In genomic region chr12:48601013-48601756, GRCh38 we compare ENCODE assay signal across 9 cellular contexts. TPM values are rescaled to one million over a fixed set of nuclear protein-coding genes. Genes with fewer than 3 reads are reported as not detected.
DNase-seq lines count a peak whose midpoint lies in the region; ATAC-seq and TF ChIP-seq lines count a peak whose summit lies in the region.
"Had no signal": no experiment of that assay in that cellular context is flagged by ENCODE, and none has a peak within 500 bp of the region (broad histone marks: within the 10 kb centered on the region; RNA-seq: fewer than 3 reads in every experiment).

No MANE protein-coding gene starts in this region.

- 71 to 72% methylated on average over 11 of the region's 11 CpGs for WGBS in esophagus squamous epithelium, 2 donors

- no peak overlapping the region for H3K27ac ChIP-seq in Karpas-422 (ENCODE audit: low read length)
- no peak overlapping the region for H3K27ac ChIP-seq in esophagus squamous epithelium
- H3K27ac ChIP-seq: SK-N-MC had no signal

- no peak overlapping the region for H3K4me2 ChIP-seq in Karpas-422 (ENCODE audit: low read depth, low read length, poor library complexity, severe bottlenecking)

- no peaks in the 10 kb centered on the region; the same call in 1 of the 2 replicates for H3K9me3 ChIP-seq in Karpas-422 (ENCODE audit: low read length)
- peaks cover 0 to 32% (median 4%) of the 10 kb centered on the region in 3 donors for H3K9me3 ChIP-seq in esophagus squamous epithelium

- ATAC-seq in GM21717 (IDR thresholded peaks at IDR 0.05; ENCODE audit: unreplicated experiment) (peak; percentile 77), HG03521 (IDR thresholded peaks at IDR 0.05; ENCODE audit: unreplicated experiment) (peak; percentile 61)

- H3K79me2 ChIP-seq in Karpas-422 (ENCODE audit: low read length) = no peaks in the 10 kb centered on the region

- H3K27me3 ChIP-seq in Karpas-422 (ENCODE audit: low read length) = peaks cover 3% of the 10 kb centered on the region; the same call in 1 of the 2 replicates
- no peaks in the 10 kb centered on the region for H3K27me3 ChIP-seq in esophagus squamous epithelium

- no peaks in the 10 kb centered on the region for H3K4me1 ChIP-seq in Karpas-422 (ENCODE audit: low read length)
- no peaks in the 10 kb centered on the region for H3K4me1 ChIP-seq in esophagus squamous epithelium

- no peak overlapping the region for H2AFZ ChIP-seq in Karpas-422 (ENCODE audit: low read length)

- no peak for TF ChIP-seq POLR2A in esophagus squamous epithelium (IDR thresholded peaks at IDR 0.05)

- intact Hi-C loops in esophagus squamous epithelium (cut with DNase I) = no loop called here

- H3K9ac ChIP-seq in Karpas-422 (ENCODE audit: low read length) = no peak overlapping the region

- H3K36me3 ChIP-seq in Karpas-422 (ENCODE audit: insufficient read depth, low read length) (no peaks in the 10 kb centered on the region), esophagus squamous epithelium (no peaks in the 10 kb centered on the region)

- no peaks in the 10 kb centered on the region for H3K9me2 ChIP-seq in Karpas-422 (replicated peaks; ENCODE audit: insufficient read depth, low read length)

- H4K20me1 ChIP-seq in Karpas-422 (ENCODE audit: insufficient read depth, low read depth, low read length) = no peaks in the 10 kb centered on the region

- H3K4me3 ChIP-seq in GM12865 (ENCODE audit: low read depth, low read length) = no peak overlapping the region
- H3K4me3 ChIP-seq in foreskin fibroblast (ENCODE audit: low read depth in 1 of 2, low read length in 2 of 2) = no peak overlapping the region
- no peak overlapping the region for H3K4me3 ChIP-seq in Karpas-422 (ENCODE audit: low read length)
- no peak overlapping the region for H3K4me3 ChIP-seq in esophagus squamous epithelium
- H3K4me3 ChIP-seq: SK-N-MC had no signal

- TF ChIP-seq CTCF in GM12865 (IDR thresholded peaks at IDR 0.05; ENCODE audit: insufficient read depth, low read depth, low read length, missing control alignments) (no peak), foreskin fibroblast (IDR thresholded peaks at IDR 0.05; ENCODE audit: low read depth, low read length) (no peak), esophagus squamous epithelium (IDR thresholded peaks at IDR 0.05) (no peak)

- DNase-seq in GM12865 (ENCODE audit: low read depth) = peak; percentile 92
- DNase-seq in foreskin fibroblast = peak; percentile 43 to 79
- DNase-seq in Karpas-422 = no peak
- DNase-seq in stimulated activated CD4-positive, alpha-beta T cell treated with anti-CD3 and anti-CD28 coated beads, Interleukin-15, amount 100 ng/mL, for 24 hours = no peak
- DNase-seq in anterior cingulate cortex (lab: John Stamatoyannopoulos, UW) = no peak
- DNase-seq in esophagus squamous epithelium (lab: John Stamatoyannopoulos, UW) = no peak

RNA-seq across cellular contexts. Expression of gene LALBA, which starts 31.3 kb away (rescaled TPM):
- total RNA-seq in Karpas-422 (2014; rRNA removed; shearing (Covaris generic); ENCODE audit: low replicate concordance) = not detected in 2 replicates
- not detected for total RNA-seq in esophagus squamous epithelium

Comparison
In these comparisons a context has a peak if more than half of its experiments do, and no peak if none do; other contexts are left out.
1. DNase-seq: peak in GM12865 (single experiment) and foreskin fibroblast (2 of 2); none in Karpas-422 (single experiment), stimulated activated CD4-positive, alpha-beta T cell treated with anti-CD3 and anti-CD28 coated beads, Interleukin-15, amount 100 ng/mL, for 24 hours (single experiment), anterior cingulate cortex (0 of 58) and esophagus squamous epithelium (single experiment).